24 cellular contexts compared by ENCODE assay signal in the genomic region with DNA sequence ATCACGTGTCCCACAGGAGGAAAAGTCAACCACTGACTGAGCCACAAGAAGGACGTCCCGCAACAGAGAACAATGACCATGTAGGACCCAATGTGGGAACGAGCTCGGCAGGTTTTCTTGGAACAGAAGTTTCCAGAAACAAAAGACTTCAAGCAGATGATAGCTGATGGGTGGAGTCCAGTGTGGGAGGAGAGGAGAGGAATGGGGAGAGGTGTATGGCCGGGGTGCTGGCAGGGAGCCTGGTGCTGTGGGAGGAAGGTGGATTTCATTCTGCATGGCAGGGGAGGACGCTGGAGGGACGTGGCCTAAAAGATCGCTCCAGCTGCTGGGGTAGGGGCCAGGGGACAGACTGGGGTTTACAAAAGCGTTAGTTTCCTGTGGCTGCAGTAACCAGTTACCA.
"Had no signal": no experiment of that assay in that cellular context is flagged by ENCODE, and none has a peak within 500 bp of the region (broad histone marks: within the 10 kb centered on the region; RNA-seq: fewer than 3 reads in every experiment).

No MANE protein-coding gene starts in this region.

- H3K36me3 Mint-ChIP-seq: activated naive CD8-positive, alpha-beta T cell treated with anti-CD3 and anti-CD28 coated beads, Interleukin-2, amount 10 ng/mL, durations not matched to agents 7 days and 5 days; naive thymus-derived CD8-positive, alpha-beta T cell; neural progenitor cell had no signal

- DNase-seq: activated CD4-positive, alpha-beta T cell treated with anti-CD3 and anti-CD28 coated beads, Interleukin-2, amount 50 U/mL, for 4 hours; activated CD8-positive, alpha-beta memory T cell treated with anti-CD3 and anti-CD28 coated beads for 24 hours; activated CD8-positive, alpha-beta memory T cell treated with anti-CD3 and anti-CD28 coated beads, Interleukin-2, amount 50 U/mL, for 4 hours; activated naive CD4-positive, alpha-beta T cell; activated naive CD8-positive, alpha-beta T cell treated with anti-CD3 and anti-CD28 coated beads, Interleukin-2, amount 10 ng/mL, durations not matched to agents 7 days and 5 days; activated T-cell treated with anti-CD3 and anti-CD28 coated beads, Interleukin-2, amount 50 U/mL, for 24 hours; amniotic stem cell; cerebellar nuclear complex; cortex of kidney; endodermal cell; foreskin melanocyte; kidney glomerular epithelial cell; left lung; naive thymus-derived CD8-positive, alpha-beta T cell; retina; sigmoid colon; stimulated activated CD4-positive, alpha-beta T cell treated with anti-CD3 and anti-CD28 coated beads, Interleukin-4, amount 100 ng/mL, for 1 hour; stimulated activated naive CD4-positive, alpha-beta T cell treated with Interleukin-2 at 50 U/mL for 16 hours had no signal

- H3K9me3 Mint-ChIP-seq: activated naive CD8-positive, alpha-beta T cell treated with anti-CD3 and anti-CD28 coated beads, Interleukin-2, amount 10 ng/mL, durations not matched to agents 7 days and 5 days; activated T-cell treated with anti-CD3 and anti-CD28 coated beads, Interleukin-2, amount 50 U/mL, for 24 hours; activated T-helper 17 cell treated with anti-CD3 and anti-CD28 coated beads, Interleukin-2, amount 50 U/mL, for 72 hours; neural progenitor cell had no signal

- H3K27ac ChIP-seq: epithelial cell of prostate, left lung, neural progenitor cell, sigmoid colon, upper lobe of left lung had no signal

- H3K27ac Mint-ChIP-seq: activated naive CD8-positive, alpha-beta T cell treated with anti-CD3 and anti-CD28 coated beads, Interleukin-2, amount 10 ng/mL, durations not matched to agents 7 days and 5 days; activated T-cell treated with anti-CD3 and anti-CD28 coated beads, Interleukin-2, amount 50 U/mL, for 24 hours; activated T-helper 17 cell treated with anti-CD3 and anti-CD28 coated beads, Interleukin-2, amount 50 U/mL, for 72 hours; endodermal cell; naive thymus-derived CD8-positive, alpha-beta T cell; neural progenitor cell; progenitor cell of endocrine pancreas had no signal

- H3K27me3 ChIP-seq: neural progenitor cell, sigmoid colon, upper lobe of left lung had no signal

- H3K4me1 ChIP-seq: left lung, neural progenitor cell, sigmoid colon, upper lobe of left lung had no signal

- H3K36me3 ChIP-seq: left lung, neural progenitor cell, sigmoid colon, upper lobe of left lung had no signal

- H3K4me3 ChIP-seq: left lung, lung, neural progenitor cell, sigmoid colon, upper lobe of left lung had no signal

- ATAC-seq: activated T-helper 17 cell treated with anti-CD3 and anti-CD28 coated beads, Interleukin-2, amount 50 U/mL, for 72 hours; left lung; naive thymus-derived CD8-positive, alpha-beta T cell had no signal
